ENCODE assay signal across 32 cellular contexts in genomic region chr11:130465259-130465658, GRCh38. TPM values are rescaled to one million over a fixed set of nuclear protein-coding genes. Genes with fewer than 3 reads are reported as not detected.
DNase-seq lines count a peak whose midpoint lies in the region; TF ChIP-seq lines count a peak whose summit lies in the region.
"Had no signal": no experiment of that assay in that cellular context is flagged by ENCODE, and none has a peak within 500 bp of the region (broad histone marks: within the 10 kb centered on the region; RNA-seq: fewer than 3 reads in every experiment).

No MANE protein-coding gene starts in this region.

- DNase-seq in GM23248 = peak; percentile 44
- peak; percentile 93 for DNase-seq in NB4 (ENCODE audit: low read depth)
- DNase-seq in astrocyte of the spinal cord (ENCODE audit: low read depth, low spot score) = peak; percentile 74
- DNase-seq in trophoblast cell = no peak
- DNase-seq in Calu3 = no peak
- DNase-seq in superior temporal gyrus (ENCODE audit: extremely low spot score) = no peak
- DNase-seq in DMS 273 treated with DMSO at 0.1 percent for 48 hours (lab: John Stamatoyannopoulos, UW) = no peak
- DNase-seq: activated CD4-positive, alpha-beta T cell treated with anti-CD3 and anti-CD28 coated beads, Interleukin-2, amount 50 U/mL, for 4 hours; activated CD4-positive, CD25-positive, alpha-beta regulatory T cell; activated gamma-delta T cell treated with Interleukin-2 at 50 U/mL for 16 hours; activated naive CD8-positive, alpha-beta T cell treated with anti-CD3 and anti-CD28 coated beads, Interleukin-2, amount 10 ng/mL, durations not matched to agents 7 days and 5 days; activated T-cell treated with anti-CD3 and anti-CD28 coated beads, Interleukin-2, amount 50 U/mL, for 48 hours; central memory CD4-positive, alpha-beta T cell; DND-41; GOT3; heart right ventricle; kidney; left ventricle myocardium superior; NCI-H1436; NCI-H345; NCI-H69; right lobe of liver; stimulated activated CD4-positive, alpha-beta T cell treated with anti-CD3 and anti-CD28 coated beads, Interleukin-4, amount 100 ng/mL, for 24 hours; tibial artery had no signal

- H2BK120ac ChIP-seq in trophoblast cell (ENCODE audit: insufficient read depth, low read length, poor library complexity) = no peak overlapping the region

- no peak overlapping the region for H3K18ac ChIP-seq in trophoblast cell (ENCODE audit: low read length)

- no peak overlapping the region for H2BK12ac ChIP-seq in trophoblast cell (ENCODE audit: low read length)

- H4K8ac ChIP-seq in trophoblast cell (ENCODE audit: low read depth, low read length) = no peak overlapping the region

- H3K4me2 ChIP-seq in GM23248 (ENCODE audit: unreplicated experiment) (no peak overlapping the region), trophoblast cell (ENCODE audit: low read length) (no peak overlapping the region)
- H3K4me2 ChIP-seq: neural progenitor cell had no signal

- no peak overlapping the region for H3K4me3 ChIP-seq in GM23248
- peak overlapping the region; percentile 8 for H3K4me3 ChIP-seq in NB4 (ENCODE audit: low read depth, low read length)
- no peak overlapping the region for H3K4me3 ChIP-seq in astrocyte of the spinal cord (ENCODE audit: low read depth, low read length)
- H3K4me3 ChIP-seq in trophoblast cell (ENCODE audit: low read depth, low read length) = peak overlapping the region; percentile 9
- H3K4me3 ChIP-seq: ascending aorta, heart right ventricle, neural progenitor cell, right lobe of liver, tibial artery had no signal

- no peak overlapping the region for H2BK5ac ChIP-seq in trophoblast cell (ENCODE audit: low read depth, low read length, poor library complexity)

- H4K12ac ChIP-seq in trophoblast cell (ENCODE audit: low read depth, low read length) = no peak overlapping the region

- H3K9me3 ChIP-seq in GM23248 (ENCODE audit: low read depth) = no peaks in the 10 kb centered on the region
- H3K9me3 ChIP-seq in trophoblast cell (ENCODE audit: insufficient read depth, low read depth, low read length) = no peaks in the 10 kb centered on the region
- H3K9me3 ChIP-seq: ascending aorta, heart right ventricle, right lobe of liver, tibial artery had no signal

- H3K9ac ChIP-seq in GM23248 (no peak overlapping the region), trophoblast cell (ENCODE audit: low read length) (no peak overlapping the region)
- H3K9ac ChIP-seq: neural progenitor cell had no signal

- no peak overlapping the region for H3K4me3 Mint-ChIP-seq in Calu3 (ENCODE audit: low read depth, unreplicated experiment)
- H3K4me3 Mint-ChIP-seq: activated naive CD8-positive, alpha-beta T cell treated with anti-CD3 and anti-CD28 coated beads, Interleukin-2, amount 10 ng/mL, durations not matched to agents 7 days and 5 days; neural progenitor cell had no signal

- H3K27ac ChIP-seq in GM23248 = no peak overlapping the region
- H3K27ac ChIP-seq in trophoblast cell (ENCODE audit: low read depth, low read length) = no peak overlapping the region
- H3K27ac ChIP-seq: ascending aorta, C4-2B, heart right ventricle, neural progenitor cell, right lobe of liver, tibial artery had no signal

- no peak overlapping the region for H3K14ac ChIP-seq in trophoblast cell (ENCODE audit: low read length)

- intact Hi-C loops in Calu3 (cut with micrococcal nuclease; ENCODE audit: unreplicated experiment) = no loop called here

- no peaks in the 10 kb centered on the region for H3F3A ChIP-seq in GM23248 (ENCODE audit: insufficient read depth)

- no peaks in the 10 kb centered on the region for H3K27me3 ChIP-seq in GM23248 (replicated peaks; ENCODE audit: insufficient read depth)
- H3K27me3 ChIP-seq in trophoblast cell (ENCODE audit: insufficient read depth, low read length) = no peaks in the 10 kb centered on the region
- H3K27me3 ChIP-seq: ascending aorta, heart right ventricle, neural progenitor cell, right lobe of liver, tibial artery had no signal

- H4K91ac ChIP-seq in trophoblast cell (ENCODE audit: low read depth, low read length) = no peak overlapping the region

- H2AFZ ChIP-seq in GM23248 (no peak overlapping the region), trophoblast cell (ENCODE audit: insufficient read depth, low read length, poor library complexity) (no peak overlapping the region)
- H2AFZ ChIP-seq: neural progenitor cell had no signal

- TF ChIP-seq CTCF in NB4 (IDR thresholded peaks at IDR 0.05; ENCODE audit: low read depth, low read length) (no peak), astrocyte of the spinal cord (IDR thresholded peaks at IDR 0.05; ENCODE audit: low read depth, low read length) (no peak), Calu3 (IDR thresholded peaks at IDR 0.05; ENCODE audit: unreplicated experiment) (no peak)

- no peaks in the 10 kb centered on the region for H4K20me1 ChIP-seq in GM23248 (ENCODE audit: insufficient read depth)

- H3K9me2 ChIP-seq in GM23248 (ENCODE audit: insufficient read depth) = no peaks in the 10 kb centered on the region

- BruUV-seq in Calu3 (replicated peaks; lab: Mats Ljungman, UMichigan) = no TSS peak

- no peak overlapping the region for H3K4ac ChIP-seq in trophoblast cell (ENCODE audit: low read depth, low read length)

- no peaks in the 10 kb centered on the region for H3K36me3 ChIP-seq in GM23248 (ENCODE audit: low read depth)
- H3K36me3 ChIP-seq in trophoblast cell (ENCODE audit: control insufficient read depth in 1 of 2, insufficient read depth in 2 of 2, low read length in 2 of 2) = no peaks in the 10 kb centered on the region
- H3K36me3 ChIP-seq: neural progenitor cell, right lobe of liver had no signal

- 96% methylated on average over 5 of the region's 5 CpGs for WGBS in GM23248 (ENCODE audit: low coverage in 1 of 2, low lambda C conversion rate in 2 of 2, missing lambda C conversion rate in 2 of 2), 2 experiments
- no CpG with 5 or more reads among the region's 5 CpGs for WGBS in trophoblast cell (ENCODE audit: extremely low coverage, insufficient coverage, insufficient read length)

- H3K36me3 Mint-ChIP-seq in Calu3 (ENCODE audit: insufficient read depth, unreplicated experiment) = no peaks in the 10 kb centered on the region
- H3K36me3 Mint-ChIP-seq: activated naive CD8-positive, alpha-beta T cell treated with anti-CD3 and anti-CD28 coated beads, Interleukin-2, amount 10 ng/mL, durations not matched to agents 7 days and 5 days; neural progenitor cell had no signal

- H3K23ac ChIP-seq in trophoblast cell (ENCODE audit: low read length) = no peak overlapping the region

- no peaks in the 10 kb centered on the region for H3K9me3 Mint-ChIP-seq in Calu3 (ENCODE audit: low read depth, unreplicated experiment)
- H3K9me3 Mint-ChIP-seq: activated naive CD8-positive, alpha-beta T cell treated with anti-CD3 and anti-CD28 coated beads, Interleukin-2, amount 10 ng/mL, durations not matched to agents 7 days and 5 days; neural progenitor cell had no signal

- no peak overlapping the region for H3K27ac Mint-ChIP-seq in Calu3 (ENCODE audit: unreplicated experiment)
- H3K27ac Mint-ChIP-seq: activated naive CD8-positive, alpha-beta T cell treated with anti-CD3 and anti-CD28 coated beads, Interleukin-2, amount 10 ng/mL, durations not matched to agents 7 days and 5 days; neural progenitor cell had no signal

- H3K27me3 Mint-ChIP-seq in Calu3 (ENCODE audit: unreplicated experiment) = peaks cover 13% of the 10 kb centered on the region

- H2AK5ac ChIP-seq in trophoblast cell (ENCODE audit: low read length) = no peak overlapping the region

- H3K79me1 ChIP-seq in trophoblast cell (ENCODE audit: low read length) = no peaks in the 10 kb centered on the region

- no peaks in the 10 kb centered on the region for H3K4me1 Mint-ChIP-seq in Calu3 (ENCODE audit: low read depth, unreplicated experiment)
- H3K4me1 Mint-ChIP-seq: activated naive CD8-positive, alpha-beta T cell treated with anti-CD3 and anti-CD28 coated beads, Interleukin-2, amount 10 ng/mL, durations not matched to agents 7 days and 5 days; neural progenitor cell had no signal

- CTCF ChIA-PET in Calu3 (lab: Charles Lee) = no interaction called here

- H3K4me1 ChIP-seq in GM23248 (ENCODE audit: insufficient read depth) = no peaks in the 10 kb centered on the region
- no peaks in the 10 kb centered on the region for H3K4me1 ChIP-seq in trophoblast cell (ENCODE audit: control insufficient read depth in 1 of 2, insufficient read depth in 2 of 2, low read length in 2 of 2)
- H3K4me1 ChIP-seq: ascending aorta, neural progenitor cell, right lobe of liver had no signal

- H3K79me2 ChIP-seq in GM23248 (ENCODE audit: insufficient read depth) (no peaks in the 10 kb centered on the region), trophoblast cell (ENCODE audit: control insufficient read depth, insufficient read depth, low read length, poor library complexity) (no peaks in the 10 kb centered on the region)

- in situ Hi-C loops in GM23248 (cut with MboI) = no loop called here
- in situ Hi-C loops in astrocyte of the spinal cord (cut with HindIII; ENCODE audit: low sequenced_read_pairs) = no loop called here

- TF ChIP-seq POLR2A in NB4 (IDR thresholded peaks at IDR 0.05; ENCODE audit: extremely low read depth, insufficient read length) = no peak

RNA-seq across cellular contexts. Expression of gene ADAMTS15, which starts 16.8 kb away (rescaled TPM):
- total RNA-seq in GM23248 (2014; rRNA removed; shearing (Covaris generic)) = 0.97 and 1.3 TPM in 2 replicates
- polyA plus RNA-seq in GM23248 (2016; fragmentation: Nextera tagmentation; extraction: Ambion mirVana) = 0.09 TPM in 2 replicates
- 0.15 and 0.18 TPM in 2 replicates for polyA plus RNA-seq in trophoblast cell (2013)
- 0.47 and 0.83 TPM in 2 replicates for total RNA-seq in Calu3 (2022)
- total RNA-seq: HT-29; SK-MEL-5; T-helper 1 cell treated with Interleukin-12 subunit alpha and Interleukin-12 subunit beta and Interleukin-4 antibody, amounts not matched to agents 30 ng/mL and 1 ng/mL, for 36 hours had no signal

RNA-seq across cellular contexts. Expression of gene ADAMTS8, which starts 36.9 kb away (rescaled TPM):
- total RNA-seq in GM23248 (2014; rRNA removed; shearing (Covaris generic)) = under 0.01 and 0.63 TPM in 2 replicates
- 0.09 and 0.10 TPM in 2 replicates for polyA plus RNA-seq in GM23248 (2016; fragmentation: Nextera tagmentation; extraction: Ambion mirVana)
- not detected in 2 replicates for polyA plus RNA-seq in trophoblast cell (2013)
- total RNA-seq in Calu3 (2022) = not detected in 2 replicates
- total RNA-seq: activated naive CD8-positive, alpha-beta T cell treated with anti-CD3 and anti-CD28 coated beads, Interleukin-2, amount 10 ng/mL, durations not matched to agents 7 days and 5 days; HT-29; M059J; RPMI7951; T-helper 1 cell treated with Interleukin-12 subunit alpha and Interleukin-12 subunit beta and Interleukin-4 antibody, amounts not matched to agents 30 ng/mL and 1 ng/mL, for 36 hours had no signal

Comparison
In these comparisons a context has a peak if more than half of its experiments do, and no peak if none do; other contexts are left out.
1. DNase-seq: peak in GM23248 (single experiment), NB4 (single experiment) and astrocyte of the spinal cord (single experiment); none in trophoblast cell (0 of 2), Calu3 (single experiment), superior temporal gyrus (single experiment) and DMS 273 treated with DMSO at 0.1 percent for 48 hours (single experiment).
2. H3K4me3 ChIP-seq: peak in NB4 (single experiment) and trophoblast cell (single experiment); none in GM23248 (single experiment) and astrocyte of the spinal cord (single experiment).